ENCODE assay signal across 8 cellular contexts in the genomic region with DNA sequence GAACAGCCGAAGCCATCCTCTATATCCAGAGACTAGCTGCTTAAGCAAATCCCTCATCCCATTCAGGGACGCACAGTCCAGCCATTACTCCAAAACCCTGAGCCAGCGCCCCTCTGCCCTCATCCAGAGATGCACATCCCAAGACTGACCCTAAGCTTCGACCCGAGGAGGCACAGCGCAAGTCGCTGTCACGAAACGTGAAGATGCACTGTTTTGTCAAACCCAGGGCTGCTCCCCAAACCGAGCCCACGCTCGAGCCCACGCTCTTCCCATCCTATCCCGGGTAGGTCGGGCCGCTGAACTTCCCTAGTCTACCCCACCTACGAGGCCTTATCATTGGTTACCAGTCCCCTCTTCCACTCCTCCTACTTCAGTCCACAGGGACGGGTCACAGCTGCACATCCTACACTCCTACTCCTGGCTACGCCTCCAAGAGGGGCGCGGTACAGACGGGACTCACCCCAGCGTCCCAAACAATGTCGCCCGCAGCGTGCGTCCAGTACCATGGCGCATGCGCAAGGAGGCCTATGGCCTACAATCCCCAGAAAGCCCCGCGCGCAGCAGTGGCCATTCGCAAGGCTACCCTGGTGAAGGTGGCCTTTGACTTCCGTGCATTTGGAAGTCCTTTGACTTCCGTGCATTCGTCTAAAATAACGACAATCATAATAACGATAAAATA. TPM values are rescaled to one million over a fixed set of nuclear protein-coding genes. Genes with fewer than 3 reads are reported as not detected.
A peak's percentile ranks its signal among the peaks of the same experiment; 100 is the strongest.
DNase-seq lines count a peak whose midpoint lies in the region; ATAC-seq, FAIRE-seq and TF ChIP-seq lines count a peak whose summit lies in the region.

A gene (minus strand): TSS at position 501 of the 679 bp plus-strand sequence. CDS start 4,395 bp downstream, outside the sequence.

- POLR2A ChIA-PET in T-cell (lab: Charles Lee): no interaction called here
- POLR2A ChIA-PET in MCF 10A (lab: Yijun Ruan, JAX): interaction anchor here (0.6 kb wide), 1 partner anchor 217 kb away, joined by 5 read pairs; no protein-coding TSS in a partner anchor

- peaks cover 41% of the 10 kb centered on the region for H3K9me3 ChIP-seq in iPS-20b (ENCODE audit: insufficient read depth, low read depth, low read length)

- H3K36me3 Mint-ChIP-seq in T-cell (peaks cover 28% of the 10 kb centered on the region), MCF 10A (ENCODE audit: insufficient read depth, unreplicated experiment) (peaks cover 11% of the 10 kb centered on the region)

- H3K27me3 Mint-ChIP-seq in T-cell: no peaks in the 10 kb centered on the region
- H3K27me3 Mint-ChIP-seq in MCF 10A (ENCODE audit: insufficient read depth, unreplicated experiment): no peaks in the 10 kb centered on the region

- peak within 1 kb of the TSS in 1 of 2 donors; percentile 85 for H3K27ac Mint-ChIP-seq in T-cell
- H3K27ac Mint-ChIP-seq in MCF 10A (ENCODE audit: low read depth, unreplicated experiment): peak within 1 kb of the TSS; percentile 69

- H3K36me3 ChIP-seq in iPS-20b (ENCODE audit: insufficient read depth, low read depth, low read length): no peaks in the 10 kb centered on the region

- DNase-seq in GM19239 (ENCODE audit: insufficient read length, low spot score) (peak; percentile 48), T-cell (peak; percentile 22 to 73 (median 56)), MCF 10A (ENCODE audit: unreplicated experiment) (peak; percentile 94), caudate nucleus (lab: John Stamatoyannopoulos, UW) (no peak), NCI-H446 treated with DMSO at 0.1 percent for 48 hours (lab: John Stamatoyannopoulos, UW) (no peak)

- ATAC-seq in T-cell (replicated peaks in 1 of 4) (peak; percentile 85 to 97 (median 96)), GM21717 (IDR thresholded peaks at IDR 0.05; ENCODE audit: unreplicated experiment) (no peak)

- FAIRE-seq in GM19239 (lab: Jason Lieb, UNC): no peak

- no peaks in the 10 kb centered on the region for H3K27me3 ChIP-seq in iPS-20b (ENCODE audit: insufficient read depth, low read length)

- intact Hi-C loops in MCF 10A (cut with micrococcal nuclease): no loop called here

- BruUV-seq in MCF 10A (replicated peaks; lab: Mats Ljungman, UMichigan): TSS peak; percentile 61

- H3K4me3 ChIP-seq in iPS-20b (ENCODE audit: low read length) (peak within 1 kb of the TSS; percentile 89), skin epidermis (peak within 1 kb of the TSS; percentile 18 to 49 (median 33))

- H3K4me1 Mint-ChIP-seq in T-cell (peaks cover 8 to 9% (median 8%) of the 10 kb centered on the region in 3 donors), MCF 10A (ENCODE audit: insufficient read depth, unreplicated experiment) (peaks cover 5% of the 10 kb centered on the region)

- H3K4me3 Mint-ChIP-seq in T-cell (peak within 1 kb of the TSS; percentile 87 to 95 (median 90)), MCF 10A (ENCODE audit: unreplicated experiment) (peak within 1 kb of the TSS; percentile 99)

- no peak within 1 kb of the TSS for H3K27ac ChIP-seq in iPS-20b (ENCODE audit: low read length)
- H3K27ac ChIP-seq in skin epidermis: no peak within 1 kb of the TSS
- H3K27ac ChIP-seq in caudate nucleus (ENCODE audit: low read depth, low read length): no peak within 1 kb of the TSS

- H3K9ac ChIP-seq in iPS-20b (ENCODE audit: low read depth, low read length): peak within 1 kb of the TSS; percentile 59; the same call in 1 of the 2 replicates

- CTCF ChIA-PET in T-cell (lab: Charles Lee) (no interaction called here), MCF 10A (lab: Yijun Ruan, JAX) (no interaction called here)

- no peaks in the 10 kb centered on the region for H3K4me1 ChIP-seq in iPS-20b (ENCODE audit: insufficient read depth, low read length)

- TF ChIP-seq CTCF in MCF 10A (IDR thresholded peaks at IDR 0.05; ENCODE audit: unreplicated experiment): no peak

- H3K9me3 Mint-ChIP-seq in T-cell (peaks cover 16 to 56% (median 47%) of the 10 kb centered on the region in 3 donors), MCF 10A (ENCODE audit: unreplicated experiment) (peaks cover 17% of the 10 kb centered on the region)

RNA-seq across cellular contexts. Expression of the gene that starts here (rescaled TPM):
- 1 to 10 TPM; 1.1 to 3.5 (median 1.7) TPM for total RNA-seq in T-cell
- total RNA-seq in MCF 10A (2022): 3.1 and 4.0 TPM in 2 replicates

Comparison
In these comparisons a context has a peak if more than half of its experiments do, and no peak if none do; other contexts are left out.
1. DNase-seq: peak in GM19239 (single experiment), T-cell (34 of 34) and MCF 10A (single experiment); none in caudate nucleus (0 of 61) and NCI-H446 treated with DMSO at 0.1 percent for 48 hours (single experiment).